Comparison of ENCODE assay signal across 24 cellular contexts in the genomic region with DNA sequence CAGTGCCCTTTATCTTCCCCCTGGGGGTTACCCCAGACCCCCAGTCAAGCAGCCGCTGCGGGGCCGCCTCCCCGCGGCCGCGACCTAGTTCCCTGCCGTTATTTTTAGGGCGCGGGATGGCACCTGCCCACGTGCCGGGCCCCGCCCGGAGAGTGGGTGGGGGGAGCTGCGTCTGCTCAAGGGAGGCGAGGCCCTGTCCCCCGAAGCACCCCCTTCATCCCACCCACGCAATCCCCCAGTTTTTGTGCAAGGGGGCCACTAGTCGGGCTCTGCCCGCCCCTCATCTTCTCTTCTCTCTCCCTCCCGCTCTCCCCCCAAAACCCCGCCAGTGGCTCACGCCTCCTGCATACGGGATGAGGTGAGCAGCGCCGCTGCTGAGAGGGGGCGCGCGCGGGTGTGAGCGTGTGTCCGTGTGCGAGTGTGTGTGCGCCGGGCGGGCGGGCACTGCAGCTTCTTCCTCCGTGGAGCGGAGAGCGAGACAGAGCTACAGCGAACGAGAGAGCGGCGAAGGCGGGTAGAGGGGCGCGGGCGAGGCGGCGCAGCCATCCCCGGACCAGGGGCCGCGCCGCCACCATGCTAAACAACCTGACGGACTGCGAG. TPM values are rescaled to one million over a fixed set of nuclear protein-coding genes. Genes with fewer than 3 reads are reported as not detected.
DNase-seq lines count a peak whose midpoint lies in the region; ATAC-seq and TF ChIP-seq lines count a peak whose summit lies in the region.
"Had no signal": no experiment of that assay in that cellular context is flagged by ENCODE, and none has a peak within 500 bp of the region (broad histone marks: within the 10 kb centered on the region; RNA-seq: fewer than 3 reads in every experiment).

A gene (plus strand): TSS at position 444 of the 600 bp plus-strand sequence. CDS start 130 bp downstream, at position 574.

- CTCF ChIA-PET in naive thymus-derived CD4-positive, alpha-beta T cell (lab: Charles Lee): no interaction called here

- peaks cover 72% of the 10 kb centered on the region for H3K27me3 Mint-ChIP-seq in brain
- peaks cover 59 to 74% (median 67%) of the 10 kb centered on the region in 5 donors for H3K27me3 Mint-ChIP-seq in naive thymus-derived CD4-positive, alpha-beta T cell
- H3K27me3 Mint-ChIP-seq in mesothelial cell of epicardium (ENCODE audit: low read depth): peaks cover 95% of the 10 kb centered on the region

- H3K9me3 Mint-ChIP-seq in brain (peaks cover 0 to 2% (median 0%) of the 10 kb centered on the region in 5 experiments), mesothelial cell of epicardium (no peaks in the 10 kb centered on the region)
- peaks cover 0 to 2% (median 0%) of the 10 kb centered on the region in 11 donors for H3K9me3 Mint-ChIP-seq in naive thymus-derived CD4-positive, alpha-beta T cell
- H3K9me3 Mint-ChIP-seq in stimulated activated effector memory CD8-positive, alpha-beta T cell treated with anti-CD3 and anti-CD28 coated beads, Interleukin-12 subunit alpha, Interleukin-12 subunit beta, amount 100 ng/mL, for 72 hours: no peaks in the 10 kb centered on the region
- H3K9me3 Mint-ChIP-seq: activated B cell treated with CpG ODN at 0.5 μM for 24 hours; activated CD8-positive, alpha-beta T cell treated with anti-CD3 and anti-CD28 coated beads for 36 hours; HFFc6; natural killer cell treated with Interleukin-12 subunit alpha and Interleukin-12 subunit beta and Interleukin-15 and Interleukin-18, amount 100 ng/mL, for 72 hours had no signal

- H3K36me3 ChIP-seq in naive thymus-derived CD4-positive, alpha-beta T cell (ENCODE audit: control insufficient read depth in 2 of 3, insufficient read depth in 3 of 3, low read length in 3 of 3): no peaks in the 10 kb centered on the region
- H3K36me3 ChIP-seq: BLaER1 treated with 17β-estradiol and CSF1 and Interleukin-3, amounts not matched to agents 10 nM and 100 nM; cardiac muscle cell had no signal

- H3K4me3 ChIP-seq in naive thymus-derived CD4-positive, alpha-beta T cell (ENCODE audit: low read length): no peak within 1 kb of the TSS
- H3K4me3 ChIP-seq: A549; BLaER1 treated with 17β-estradiol and CSF1 and Interleukin-3, amounts not matched to agents 10 nM and 100 nM; cardiac muscle cell had no signal

- H3K27ac ChIP-seq in layer of hippocampus (ENCODE audit: low read depth, low read length) (peak within 1 kb of the TSS; percentile 71), temporal lobe (ENCODE audit: low read depth, low read length) (peak within 1 kb of the TSS; percentile 61)
- H3K27ac ChIP-seq in naive thymus-derived CD4-positive, alpha-beta T cell (ENCODE audit: low read depth, low read length): no peak within 1 kb of the TSS
- H3K27ac ChIP-seq: A549; BLaER1 treated with 17β-estradiol and CSF1 and Interleukin-3, amounts not matched to agents 10 nM and 100 nM; cardiac muscle cell had no signal

- H3K27ac Mint-ChIP-seq in brain (peak within 1 kb of the TSS in 2 of 5 experiments; percentile 21 to 96), mesothelial cell of epicardium (no peak within 1 kb of the TSS)
- no peak within 1 kb of the TSS for H3K27ac Mint-ChIP-seq in naive thymus-derived CD4-positive, alpha-beta T cell
- H3K27ac Mint-ChIP-seq in stimulated activated effector memory CD8-positive, alpha-beta T cell treated with anti-CD3 and anti-CD28 coated beads, Interleukin-12 subunit alpha, Interleukin-12 subunit beta, amount 100 ng/mL, for 72 hours: no peak within 1 kb of the TSS
- H3K27ac Mint-ChIP-seq: activated B cell treated with CpG ODN at 0.5 μM for 24 hours; activated CD8-positive, alpha-beta T cell treated with anti-CD3 and anti-CD28 coated beads for 36 hours; HFFc6; natural killer cell treated with Interleukin-12 subunit alpha and Interleukin-12 subunit beta and Interleukin-15 and Interleukin-18, amount 100 ng/mL, for 72 hours had no signal

- DNase-seq in NCI-H82 (lab: John Stamatoyannopoulos, UW) (peak; percentile 59), NCI-H82 treated with DMSO at 0.1 percent for 48 hours (lab: John Stamatoyannopoulos, UW; ENCODE audit: unreplicated experiment) (no peak), mesothelial cell of epicardium (ENCODE audit: low spot score in 2 of 2, unreplicated experiment in 2 of 2) (no peak)
- no peak for DNase-seq in naive thymus-derived CD4-positive, alpha-beta T cell
- DNase-seq in stimulated activated effector memory CD8-positive, alpha-beta T cell treated with anti-CD3 and anti-CD28 coated beads, Interleukin-12 subunit alpha, Interleukin-12 subunit beta, amount 100 ng/mL, for 72 hours (ENCODE audit: low spot score in 2 of 2): no peak
- DNase-seq: activated B cell treated with CpG ODN at 0.5 μM for 24 hours; activated CD8-positive, alpha-beta T cell treated with anti-CD3 and anti-CD28 coated beads for 36 hours; activated gamma-delta T cell treated with Interleukin-2 at 50 U/mL for 16 hours; Calu3; EL; HFFc6; NCI-H2029; stimulated activated CD4-positive, alpha-beta T cell treated with anti-CD3 and anti-CD28 coated beads, Interleukin-4, amount 100 ng/mL, for 24 hours had no signal

- no peak for ATAC-seq in naive thymus-derived CD4-positive, alpha-beta T cell
- ATAC-seq in stimulated activated effector memory CD8-positive, alpha-beta T cell treated with anti-CD3 and anti-CD28 coated beads, Interleukin-12 subunit alpha, Interleukin-12 subunit beta, amount 100 ng/mL, for 72 hours: no peak
- ATAC-seq: activated CD8-positive, alpha-beta T cell treated with anti-CD3 and anti-CD28 coated beads for 36 hours; esophagus mucosa; natural killer cell treated with Interleukin-12 subunit alpha and Interleukin-12 subunit beta and Interleukin-15 and Interleukin-18, amount 100 ng/mL, for 72 hours had no signal

- POLR2A ChIA-PET in naive thymus-derived CD4-positive, alpha-beta T cell (lab: Charles Lee): no interaction called here

- H3K4me3 Mint-ChIP-seq in brain (peak within 1 kb of the TSS; percentile 76 to 88 (median 82)), mesothelial cell of epicardium (no peak within 1 kb of the TSS)
- H3K4me3 Mint-ChIP-seq in naive thymus-derived CD4-positive, alpha-beta T cell: no peak within 1 kb of the TSS
- H3K4me3 Mint-ChIP-seq in stimulated activated effector memory CD8-positive, alpha-beta T cell treated with anti-CD3 and anti-CD28 coated beads, Interleukin-12 subunit alpha, Interleukin-12 subunit beta, amount 100 ng/mL, for 72 hours: no peak within 1 kb of the TSS
- H3K4me3 Mint-ChIP-seq: activated B cell treated with CpG ODN at 0.5 μM for 24 hours; activated CD8-positive, alpha-beta T cell treated with anti-CD3 and anti-CD28 coated beads for 36 hours; HFFc6; natural killer cell treated with Interleukin-12 subunit alpha and Interleukin-12 subunit beta and Interleukin-15 and Interleukin-18, amount 100 ng/mL, for 72 hours had no signal

- H3K4me1 ChIP-seq in naive thymus-derived CD4-positive, alpha-beta T cell (ENCODE audit: control insufficient read depth in 2 of 2, insufficient read depth in 2 of 2, low read length in 2 of 2): no peaks in the 10 kb centered on the region
- H3K4me1 ChIP-seq: A549 had no signal

- peaks cover 37% of the 10 kb centered on the region for H3K27me3 ChIP-seq in layer of hippocampus (ENCODE audit: control insufficient read depth, insufficient read depth, low read length)
- H3K27me3 ChIP-seq in naive thymus-derived CD4-positive, alpha-beta T cell (ENCODE audit: control insufficient read depth in 2 of 2, insufficient read depth in 2 of 2, low read length in 2 of 2): peaks cover 11 to 23% of the 10 kb centered on the region in 2 donors

- intact Hi-C loops in naive thymus-derived CD4-positive, alpha-beta T cell (cut with micrococcal nuclease): no loop called here

- no peaks in the 10 kb centered on the region for H3K36me3 Mint-ChIP-seq in brain
- H3K36me3 Mint-ChIP-seq in naive thymus-derived CD4-positive, alpha-beta T cell: no peaks in the 10 kb centered on the region
- no peaks in the 10 kb centered on the region for H3K36me3 Mint-ChIP-seq in stimulated activated effector memory CD8-positive, alpha-beta T cell treated with anti-CD3 and anti-CD28 coated beads, Interleukin-12 subunit alpha, Interleukin-12 subunit beta, amount 100 ng/mL, for 72 hours
- no peaks in the 10 kb centered on the region for H3K36me3 Mint-ChIP-seq in mesothelial cell of epicardium
- H3K36me3 Mint-ChIP-seq: natural killer cell treated with Interleukin-12 subunit alpha and Interleukin-12 subunit beta and Interleukin-15 and Interleukin-18, amount 100 ng/mL, for 72 hours had no signal

- TF ChIP-seq CTCF in brain (conservative IDR thresholded peaks at IDR 0.05): no peak
- TF ChIP-seq CTCF in mesothelial cell of epicardium (IDR thresholded peaks at IDR 0.05; ENCODE audit: unreplicated experiment): no peak

- no peaks in the 10 kb centered on the region for H3K9me3 ChIP-seq in naive thymus-derived CD4-positive, alpha-beta T cell (ENCODE audit: control insufficient read depth in 2 of 3, low read length in 3 of 3)
- H3K9me3 ChIP-seq: A549; BLaER1 treated with 17β-estradiol and CSF1 and Interleukin-3, amounts not matched to agents 10 nM and 100 nM had no signal

- H3K4me1 Mint-ChIP-seq in brain (peaks cover 51% of the 10 kb centered on the region), mesothelial cell of epicardium (peaks cover 2% of the 10 kb centered on the region)
- H3K4me1 Mint-ChIP-seq in naive thymus-derived CD4-positive, alpha-beta T cell: peaks cover 0 to 3% (median 0%) of the 10 kb centered on the region in 7 donors
- no peaks in the 10 kb centered on the region for H3K4me1 Mint-ChIP-seq in stimulated activated effector memory CD8-positive, alpha-beta T cell treated with anti-CD3 and anti-CD28 coated beads, Interleukin-12 subunit alpha, Interleukin-12 subunit beta, amount 100 ng/mL, for 72 hours
- H3K4me1 Mint-ChIP-seq: activated B cell treated with CpG ODN at 0.5 μM for 24 hours had no signal

RNA-seq across cellular contexts. Expression of the gene that starts here (rescaled TPM):
- 66.5 TPM for polyA plus RNA-seq in brain (ENCODE audit: insufficient read depth, low read depth, low replicate concordance)
- total RNA-seq in temporal lobe: 17.2 TPM
- total RNA-seq in naive thymus-derived CD4-positive, alpha-beta T cell: not detected
- not detected for polyA plus RNA-seq in naive thymus-derived CD4-positive, alpha-beta T cell
- total RNA-seq in mesothelial cell of epicardium: 6.9 to 9.1 TPM (median 7.7 TPM) in 3 replicates
- total RNA-seq: activated B cell treated with CpG ODN at 0.5 μM for 24 hours; esophagus mucosa; left lobe of liver; natural killer cell treated with Interleukin-12 subunit alpha and Interleukin-12 subunit beta and Interleukin-15 and Interleukin-18, amount 100 ng/mL, for 72 hours; NCI-H460; ureter had no signal

Comparison
In these comparisons a context has a peak if more than half of its experiments do, and no peak if none do; other contexts are left out.
1. RNA of the gene that starts here (polyA plus RNA-seq): 66.5 TPM in brain (single experiment); not detected in naive thymus-derived CD4-positive, alpha-beta T cell; every median in the first group is over 10 times any median in the second.
2. H3K4me3 Mint-ChIP-seq: peak in brain (5 of 5); none in naive thymus-derived CD4-positive, alpha-beta T cell (0 of 10), stimulated activated effector memory CD8-positive, alpha-beta T cell treated with anti-CD3 and anti-CD28 coated beads, Interleukin-12 subunit alpha, Interleukin-12 subunit beta, amount 100 ng/mL, for 72 hours (single experiment) and mesothelial cell of epicardium (single experiment).